In genomic region chr4:128393111-128393704, GRCh38 we compare ENCODE assay signal across 9 cellular contexts.
DNase-seq lines count a peak whose midpoint lies in the region; ATAC-seq and TF ChIP-seq lines count a peak whose summit lies in the region.
"Had no signal": no experiment of that assay in that cellular context is flagged by ENCODE, and none has a peak within 500 bp of the region (broad histone marks: within the 10 kb centered on the region; RNA-seq: fewer than 3 reads in every experiment).

No MANE protein-coding gene starts in this region.

- H3K4me1 ChIP-seq in BE2C: peaks cover 26% of the 10 kb centered on the region

- no peaks in the 10 kb centered on the region for H3K9me3 ChIP-seq in BE2C

- no peak overlapping the region; the same call in 1 of the 2 replicates for H3K4me3 ChIP-seq in BE2C (ENCODE audit: low read depth, low read length)

- H3K36me3 ChIP-seq in BE2C: no peaks in the 10 kb centered on the region

- no peaks in the 10 kb centered on the region for H3K27me3 ChIP-seq in BE2C

- peak; percentile 62 for DNase-seq in BE2C
- peak; percentile 93 for DNase-seq in NCI-H69 (lab: John Stamatoyannopoulos, UW)
- DNase-seq in left cardiac atrium: no peak
- DNase-seq in activated effector memory CD4-positive, alpha-beta T cell treated with Interleukin-2 at 50 U/mL for 16 hours: no peak
- no peak for DNase-seq in activated naive CD4-positive, alpha-beta T cell treated with anti-CD3 and anti-CD28 coated beads, Interleukin-2, amount 50 U/mL, for 16 hours
- DNase-seq in NCI-H82 treated with DMSO at 0.1 percent for 48 hours (lab: John Stamatoyannopoulos, UW; ENCODE audit: unreplicated experiment): no peak
- no peak for DNase-seq in ureter (ENCODE audit: low spot score)
- DNase-seq: CD4-positive, CD25-positive, alpha-beta regulatory T cell had no signal

- TF ChIP-seq CTCF in BE2C (IDR thresholded peaks at IDR 0.05; ENCODE audit: low read depth, low read length): no peak

- peak; percentile 69 for ATAC-seq in HG02885 (IDR thresholded peaks at IDR 0.05; ENCODE audit: poor library complexity, unreplicated experiment)
- peak; percentile 77 to 87 for ATAC-seq in left cardiac atrium

- intact Hi-C loops in left cardiac atrium (cut with DNase I): no loop called here

Comparison
In these comparisons a context has a peak if more than half of its experiments do, and no peak if none do; other contexts are left out.
1. DNase-seq: peak in BE2C (single experiment) and NCI-H69 (single experiment); none in left cardiac atrium (single experiment), activated effector memory CD4-positive, alpha-beta T cell treated with Interleukin-2 at 50 U/mL for 16 hours (single experiment), activated naive CD4-positive, alpha-beta T cell treated with anti-CD3 and anti-CD28 coated beads, Interleukin-2, amount 50 U/mL, for 16 hours (single experiment), NCI-H82 treated with DMSO at 0.1 percent for 48 hours (single experiment) and ureter (single experiment).